Comparison of ENCODE assay signal across 2 cellular contexts in the genomic region with DNA sequence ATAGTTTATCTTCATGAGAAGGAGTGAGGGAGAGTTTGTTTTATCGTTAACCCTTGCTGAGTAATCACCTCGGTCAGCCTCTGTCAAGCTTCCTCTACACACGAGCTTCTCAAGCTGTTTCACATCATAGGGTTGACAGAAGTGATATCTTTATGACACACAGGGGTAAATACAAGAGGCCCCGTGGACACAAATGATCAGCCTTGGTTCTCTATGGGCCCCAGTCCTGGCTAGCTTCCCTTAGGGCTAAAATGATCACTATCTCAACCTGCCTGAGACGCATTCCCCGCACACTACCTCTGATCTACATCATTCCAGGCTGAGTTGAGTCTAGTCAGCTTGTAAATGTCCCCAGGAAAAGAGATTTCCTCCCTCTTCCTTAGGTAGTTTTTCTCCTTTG.
TF ChIP-seq lines count a peak whose summit lies in the region.

No MANE protein-coding gene starts in this region.

TF ChIP-seq in IMR-90, 13 proteins besides CTCF, POLR2A, EP300 and RAD21:
- no peak for TF ChIP-seq CHD1 (IDR thresholded peaks at IDR 0.05; ENCODE audit: low read depth, low read length)

TF ChIP-seq in WTC11, 78 proteins besides CTCF, POLR2A, EP300 and RAD21:
- TF ChIP-seq HMGA2 (CRISPR knock-in tag; IDR thresholded peaks at IDR 0.05) (no peak), RELA (CRISPR knock-in tag; IDR thresholded peaks at IDR 0.05; ENCODE audit: borderline replicate concordance) (no peak), FOXK1 (CRISPR knock-in tag; IDR thresholded peaks at IDR 0.05) (no peak), FOXP1 (CRISPR knock-in tag; IDR thresholded peaks at IDR 0.05; ENCODE audit: borderline replicate concordance) (no peak), KAT7 (CRISPR knock-in tag; IDR thresholded peaks at IDR 0.05; ENCODE audit: borderline replicate concordance) (no peak), ZNF423 (CRISPR knock-in tag; IDR thresholded peaks at IDR 0.05) (no peak), NR2C2 (CRISPR knock-in tag; IDR thresholded peaks at IDR 0.05) (no peak), NFYB (CRISPR knock-in tag; conservative IDR thresholded peaks at IDR 0.05; ENCODE audit: low read depth) (no peak), JUN (CRISPR knock-in tag; IDR thresholded peaks at IDR 0.05) (no peak), ESRRA (CRISPR knock-in tag; IDR thresholded peaks at IDR 0.05; ENCODE audit: borderline replicate concordance) (no peak), E2F4 (CRISPR knock-in tag; IDR thresholded peaks at IDR 0.05; ENCODE audit: borderline replicate concordance, low read depth) (no peak), ZNF416 (CRISPR knock-in tag; IDR thresholded peaks at IDR 0.05) (no peak), ZNF671 (CRISPR knock-in tag; IDR thresholded peaks at IDR 0.05) (no peak), TEAD4 (CRISPR knock-in tag; IDR thresholded peaks at IDR 0.05) (no peak)
- TF ChIP-seq, protein P1, sequence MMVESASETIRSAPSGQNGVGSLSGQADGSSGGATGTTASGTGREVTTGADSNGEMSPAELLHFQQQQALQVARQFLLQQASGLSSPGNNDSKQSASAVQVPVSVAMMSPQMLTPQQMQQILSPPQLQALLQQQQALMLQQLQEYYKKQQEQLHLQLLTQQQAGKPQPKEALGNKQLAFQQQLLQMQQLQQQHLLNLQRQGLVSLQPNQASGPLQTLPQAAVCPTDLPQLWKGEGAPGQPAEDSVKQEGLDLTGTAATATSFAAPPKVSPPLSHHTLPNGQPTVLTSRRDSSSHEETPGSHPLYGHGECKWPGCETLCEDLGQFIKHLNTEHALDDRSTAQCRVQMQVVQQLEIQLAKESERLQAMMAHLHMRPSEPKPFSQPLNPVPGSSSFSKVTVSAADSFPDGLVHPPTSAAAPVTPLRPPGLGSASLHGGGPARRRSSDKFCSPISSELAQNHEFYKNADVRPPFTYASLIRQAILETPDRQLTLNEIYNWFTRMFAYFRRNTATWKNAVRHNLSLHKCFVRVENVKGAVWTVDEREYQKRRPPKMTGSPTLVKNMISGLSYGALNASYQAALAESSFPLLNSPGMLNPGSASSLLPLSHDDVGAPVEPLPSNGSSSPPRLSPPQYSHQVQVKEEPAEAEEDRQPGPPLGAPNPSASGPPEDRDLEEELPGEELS (CRISPR knock-in tag; IDR thresholded peaks at IDR 0.05): no peak
- TF ChIP-seq, protein P2, sequence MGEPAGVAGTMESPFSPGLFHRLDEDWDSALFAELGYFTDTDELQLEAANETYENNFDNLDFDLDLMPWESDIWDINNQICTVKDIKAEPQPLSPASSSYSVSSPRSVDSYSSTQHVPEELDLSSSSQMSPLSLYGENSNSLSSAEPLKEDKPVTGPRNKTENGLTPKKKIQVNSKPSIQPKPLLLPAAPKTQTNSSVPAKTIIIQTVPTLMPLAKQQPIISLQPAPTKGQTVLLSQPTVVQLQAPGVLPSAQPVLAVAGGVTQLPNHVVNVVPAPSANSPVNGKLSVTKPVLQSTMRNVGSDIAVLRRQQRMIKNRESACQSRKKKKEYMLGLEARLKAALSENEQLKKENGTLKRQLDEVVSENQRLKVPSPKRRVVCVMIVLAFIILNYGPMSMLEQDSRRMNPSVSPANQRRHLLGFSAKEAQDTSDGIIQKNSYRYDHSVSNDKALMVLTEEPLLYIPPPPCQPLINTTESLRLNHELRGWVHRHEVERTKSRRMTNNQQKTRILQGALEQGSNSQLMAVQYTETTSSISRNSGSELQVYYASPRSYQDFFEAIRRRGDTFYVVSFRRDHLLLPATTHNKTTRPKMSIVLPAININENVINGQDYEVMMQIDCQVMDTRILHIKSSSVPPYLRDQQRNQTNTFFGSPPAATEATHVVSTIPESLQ (CRISPR knock-in tag; IDR thresholded peaks at IDR 0.05): no peak
